27 cellular contexts compared by ENCODE assay signal in genomic region chr7:126163647-126164046, GRCh38.
"Had no signal": no experiment of that assay in that cellular context is flagged by ENCODE, and none has a peak within 500 bp of the region (broad histone marks: within the 10 kb centered on the region; RNA-seq: fewer than 3 reads in every experiment).

No MANE protein-coding gene starts in this region.

- ATAC-seq: stimulated activated effector memory CD8-positive, alpha-beta T cell treated with anti-CD3 and anti-CD28 coated beads, Interleukin-12 subunit alpha, Interleukin-12 subunit beta, amount 100 ng/mL, for 72 hours; stimulated activated memory B cell treated with anti-CD40 and anti-IgM and Interleukin-4, amounts not matched to agents 10 μg/mL and 1 μg/mL and 100 μg/mL, for 72 hours; stimulated activated naive B cell treated with anti-CD40 and anti-IgM and Interleukin-4, amounts not matched to agents 10 μg/mL and 1 μg/mL and 100 μg/mL, for 72 hours; stimulated activated naive CD8-positive, alpha-beta T cell treated with anti-CD3 and anti-CD28 coated beads, Interleukin-15, amount 100 ng/mL, for 72 hours; stimulated activated naive CD8-positive, alpha-beta T cell treated with anti-CD3 and anti-CD28 coated beads, Interleukin-15, Interleukin-2, amounts not matched to agents 100 U/mL and 50 U/mL, for 24 hours; upper lobe of right lung had no signal

- H3K4me3 ChIP-seq: stomach, suprapubic skin, testis, thoracic aorta, thyroid gland, tibial artery, tibial nerve, transverse colon, upper lobe of left lung, upper lobe of right lung, uterus, vagina had no signal

- H3K36me3 ChIP-seq: stomach, suprapubic skin, thoracic aorta, thyroid gland, tibial artery, tibial nerve, transverse colon, upper lobe of left lung, upper lobe of right lung, uterus, vagina had no signal

- H3K27me3 ChIP-seq: stomach, suprapubic skin, testis, thyroid gland, tibial artery, tibial nerve, transverse colon, upper lobe of left lung, upper lobe of right lung, uterus, vagina had no signal

- DNase-seq: stimulated activated CD4-positive, alpha-beta T cell treated with anti-CD3 and anti-CD28 coated beads, Interleukin-2, amount 100 ng/mL, for 48 hours; stimulated activated CD4-positive, alpha-beta T cell treated with anti-CD3 and anti-CD28 coated beads, Interleukin-4, amount 100 ng/mL, for 1 hour; stimulated activated CD4-positive, alpha-beta T cell treated with anti-CD3 and anti-CD28 coated beads, Interleukin-4, amount 100 ng/mL, for 24 hours; stimulated activated CD4-positive, alpha-beta T cell treated with anti-CD3 and anti-CD28 coated beads, Interleukin-4, amount 100 ng/mL, for 4 hours; stimulated activated CD8-positive, alpha-beta memory T cell treated with anti-CD3 and anti-CD28 coated beads, Interleukin-4, amount 100 ng/mL, for 48 hours; stimulated activated naive B cell treated with anti-CD40 and anti-IgM and Interleukin-4, amounts not matched to agents 10 μg/mL and 1 μg/mL and 100 μg/mL, for 72 hours; stimulated activated naive CD4-positive, alpha-beta T cell; stimulated activated naive CD4-positive, alpha-beta T cell treated with Interleukin-2 at 50 U/mL for 16 hours; stimulated activated naive CD8-positive, alpha-beta T cell treated with anti-CD3 and anti-CD28 coated beads, Interleukin-15, amount 100 ng/mL, for 72 hours; stimulated activated naive CD8-positive, alpha-beta T cell treated with anti-CD3 and anti-CD28 coated beads, Interleukin-15, Interleukin-2, amounts not matched to agents 100 U/mL and 50 U/mL, for 24 hours; stomach; substantia nigra; testis; thyroid gland; tibial artery; transverse colon; trophoblast cell; upper lobe of left lung; upper lobe of right lung; uterus had no signal

- H3K9me3 ChIP-seq: testis, thoracic aorta, thyroid gland, tibial artery, transverse colon, upper lobe of left lung, upper lobe of right lung, uterus, vagina had no signal

- H3K27ac ChIP-seq: stomach, suprapubic skin, testis, thoracic aorta, thyroid gland, tibial artery, tibial nerve, transverse colon, upper lobe of left lung, upper lobe of right lung, uterus, vagina had no signal

- FAIRE-seq: urothelium cell line had no signal

- H3K4me1 ChIP-seq: stomach, suprapubic skin, testis, thyroid gland, tibial artery, tibial nerve, transverse colon, upper lobe of left lung, upper lobe of right lung, uterus, vagina had no signal
